In the genomic region with DNA sequence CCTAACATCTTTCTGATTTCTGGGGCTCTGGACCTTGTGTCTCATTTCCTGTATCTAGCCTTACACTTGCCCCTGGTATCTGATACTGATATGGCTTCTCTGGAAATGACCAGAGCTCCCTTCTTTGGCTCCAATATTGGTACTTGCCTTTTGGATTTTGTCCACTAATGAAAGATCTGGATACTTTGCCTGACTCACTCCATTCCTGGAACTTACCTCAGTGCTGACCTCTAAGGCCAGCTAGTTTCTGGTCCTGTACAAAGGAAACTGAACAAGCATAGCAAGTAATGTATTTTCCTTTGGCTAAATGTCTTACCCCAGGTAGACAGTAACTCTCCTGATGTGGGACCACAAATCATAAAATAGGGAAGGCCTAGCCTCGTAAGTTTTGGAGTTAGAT, we compare ENCODE assay signal across 23 cellular contexts.
DNase-seq lines count a peak whose midpoint lies in the region; ATAC-seq, FAIRE-seq and TF ChIP-seq lines count a peak whose summit lies in the region.
"Had no signal": no experiment of that assay in that cellular context is flagged by ENCODE, and none has a peak within 500 bp of the region (broad histone marks: within the 10 kb centered on the region; RNA-seq: fewer than 3 reads in every experiment).

No MANE protein-coding gene starts in this region.

- no peaks in the 10 kb centered on the region for H4K20me1 ChIP-seq in keratinocyte (ENCODE audit: control insufficient read depth, extremely low read depth, insufficient read depth, low read length)
- H4K20me1 ChIP-seq: BLaER1 had no signal

- DNase-seq in Right ventricle myocardium inferior (ENCODE audit: missing footprints) (no peak), cardiac septum (ENCODE audit: low spot score) (no peak), fibroblast of peridontal ligament (ENCODE audit: extremely low read depth) (peak; percentile 34), keratinocyte (ENCODE audit: low read depth, low spot score) (no peak), T-cell (no peak), pons (ENCODE audit: low spot score) (no peak), COR-L47 (lab: John Stamatoyannopoulos, UW) (no peak)
- no peak for DNase-seq in effector CD8-positive, alpha-beta T cell (lab: John Stamatoyannopoulos, UW)
- DNase-seq: activated CD4-positive, alpha-beta memory T cell treated with anti-CD3 and anti-CD28 coated beads for 36 hours; activated CD4-positive, CD25-positive, alpha-beta regulatory T cell; activated naive CD4-positive, alpha-beta T cell; amygdala; Calu3; left colon; NCI-H510A treated with DMSO at 0.1 percent for 48 hours; stimulated activated CD4-positive, alpha-beta T cell treated with anti-CD3 and anti-CD28 coated beads, Interleukin-4, amount 100 ng/mL, for 24 hours; T1000; upper lobe of left lung had no signal

- H3K4me2 ChIP-seq in keratinocyte (ENCODE audit: control insufficient read depth, extremely low read depth, insufficient read depth, low read depth, low read length): no peak overlapping the region
- H3K4me2 ChIP-seq: BLaER1 had no signal

- no peak overlapping the region for H3K4me3 Mint-ChIP-seq in T-cell
- H3K4me3 Mint-ChIP-seq: activated CD4-positive, alpha-beta memory T cell treated with anti-CD3 and anti-CD28 coated beads for 36 hours; nephron; stimulated activated naive CD8-positive, alpha-beta T cell treated with anti-CD3 and anti-CD28 coated beads, Interleukin-15, Interleukin-2, amounts not matched to agents 100 ng/mL and 50 ng/mL, for 24 hours had no signal

- no peaks in the 10 kb centered on the region for H3K27me3 ChIP-seq in keratinocyte (ENCODE audit: control insufficient read depth, extremely low read depth, insufficient read depth, low read length)
- H3K27me3 ChIP-seq: BLaER1, upper lobe of left lung had no signal

- no peaks in the 10 kb centered on the region for H3K36me3 ChIP-seq in keratinocyte (ENCODE audit: control insufficient read depth in 2 of 2, extremely low read depth in 1 of 2, insufficient read depth in 2 of 2, low read length in 2 of 2)
- H3K36me3 ChIP-seq: BLaER1, upper lobe of left lung had no signal

- CTCF ChIA-PET in T-cell (lab: Charles Lee): no interaction called here

- H2AFZ ChIP-seq in keratinocyte (ENCODE audit: control insufficient read depth, low read length): no peak overlapping the region

- ATAC-seq in Right ventricle myocardium inferior (peak; percentile 32), T-cell (replicated peaks in 1 of 4) (no peak)
- ATAC-seq: left colon, SK-N-SH treated with all-trans-retinoic acid at 6 μM for 48 hours had no signal

- H3K4me1 ChIP-seq in keratinocyte (ENCODE audit: control insufficient read depth, extremely low read depth, insufficient read depth, low read length): peaks cover 4% of the 10 kb centered on the region
- H3K4me1 ChIP-seq: BLaER1, upper lobe of left lung had no signal

- no peaks in the 10 kb centered on the region for H3K4me1 Mint-ChIP-seq in T-cell

- no peaks in the 10 kb centered on the region for H3K27me3 Mint-ChIP-seq in T-cell
- H3K27me3 Mint-ChIP-seq: activated CD4-positive, alpha-beta memory T cell treated with anti-CD3 and anti-CD28 coated beads for 36 hours; progenitor cell of endocrine pancreas had no signal

- no peak overlapping the region for H3K9ac ChIP-seq in keratinocyte (ENCODE audit: control insufficient read depth, extremely low read depth, insufficient read depth, low read length)
- H3K9ac ChIP-seq: BLaER1 had no signal

- POLR2A ChIA-PET in T-cell (lab: Charles Lee): no interaction called here

- no peaks in the 10 kb centered on the region for H3K9me3 Mint-ChIP-seq in T-cell
- H3K9me3 Mint-ChIP-seq: activated CD4-positive, alpha-beta memory T cell treated with anti-CD3 and anti-CD28 coated beads for 36 hours; stimulated activated naive CD8-positive, alpha-beta T cell treated with anti-CD3 and anti-CD28 coated beads, Interleukin-15, Interleukin-2, amounts not matched to agents 100 ng/mL and 50 ng/mL, for 24 hours had no signal

- no peaks in the 10 kb centered on the region for H3K9me1 ChIP-seq in keratinocyte (ENCODE audit: control insufficient read depth, extremely low read depth, insufficient read depth, low read length)

- no peak for TF ChIP-seq CTCF in keratinocyte (optimal IDR thresholded peaks at IDR 0.05 in 1 of 3, IDR thresholded peaks at IDR 0.05 in 1 of 3, conservative IDR thresholded peaks at IDR 0.05 in 1 of 3; ENCODE audit: extremely low read depth in 1 of 3, insufficient read depth in 2 of 3, low read length in 3 of 3)

- no peak overlapping the region for H3K27ac ChIP-seq in keratinocyte (ENCODE audit: control insufficient read depth, insufficient read depth, low read length)
- H3K27ac ChIP-seq: BLaER1, upper lobe of left lung had no signal

- H3K79me2 ChIP-seq in keratinocyte (ENCODE audit: control insufficient read depth, insufficient read depth, low read length): no peaks in the 10 kb centered on the region

- dilution Hi-C loops in keratinocyte (cut with MboI; ENCODE audit: extremely low pct_ligation_motif_present, low sequenced_read_pairs): no loop called here

- H3K9me3 ChIP-seq in keratinocyte (ENCODE audit: control insufficient read depth, low read depth, low read length): no peaks in the 10 kb centered on the region
- H3K9me3 ChIP-seq: BLaER1, upper lobe of left lung had no signal

- intact Hi-C loops in Right ventricle myocardium inferior (cut with DNase I): no loop called here
- intact Hi-C loops in cardiac septum (cut with DNase I): no loop called here

- no peaks in the 10 kb centered on the region for H3K36me3 Mint-ChIP-seq in T-cell
- H3K36me3 Mint-ChIP-seq: activated CD4-positive, alpha-beta memory T cell treated with anti-CD3 and anti-CD28 coated beads for 36 hours had no signal

- no peak overlapping the region for H3K4me3 ChIP-seq in keratinocyte (ENCODE audit: control insufficient read depth in 2 of 3, extremely low read depth in 1 of 3, insufficient read depth in 2 of 3, low read depth in 1 of 3, low read length in 3 of 3)
- H3K4me3 ChIP-seq: BLaER1, upper lobe of left lung had no signal

- H3K27ac Mint-ChIP-seq in T-cell: no peak overlapping the region
- H3K27ac Mint-ChIP-seq: activated CD4-positive, alpha-beta memory T cell treated with anti-CD3 and anti-CD28 coated beads for 36 hours; nephron; progenitor cell of endocrine pancreas; stimulated activated naive CD8-positive, alpha-beta T cell treated with anti-CD3 and anti-CD28 coated beads, Interleukin-15, Interleukin-2, amounts not matched to agents 100 ng/mL and 50 ng/mL, for 24 hours had no signal

- peak; percentile 36 for FAIRE-seq in keratinocyte (lab: Jason Lieb, UNC)
